8 cellular contexts compared by ENCODE assay signal in genomic region chr1:149888160-149888998, GRCh38. TPM values are rescaled to one million over a fixed set of nuclear protein-coding genes. Genes with fewer than 3 reads are reported as not detected.
DNase-seq lines count a peak whose midpoint lies in the region; ATAC-seq and TF ChIP-seq lines count a peak whose summit lies in the region.

No MANE protein-coding gene starts in this region.

- no peak overlapping the region for H2BK12ac ChIP-seq in neuronal stem cell (ENCODE audit: low read length)

- H3K4ac ChIP-seq in neuronal stem cell (ENCODE audit: low read length) = no peak overlapping the region

- H3K4me3 ChIP-seq in RWPE2 (ENCODE audit: severe bottlenecking) (peak overlapping the region; percentile 49), gastroesophageal sphincter (peak overlapping the region; percentile 83 to 94), neuronal stem cell (ENCODE audit: low read length in 2 of 2) (peak overlapping the region; percentile 71 to 86), suprapubic skin (peak overlapping the region; percentile 85)

- TF ChIP-seq CTCF in RWPE2 (IDR thresholded peaks at IDR 0.05; ENCODE audit: poor library complexity, severe bottlenecking) = peak; percentile 78
- TF ChIP-seq CTCF in gastroesophageal sphincter (IDR thresholded peaks at IDR 0.05) = peak; percentile 13 to 78 (median 62)
- TF ChIP-seq CTCF in suprapubic skin (IDR thresholded peaks at IDR 0.05) = peak; percentile 58 to 63

- H2BK120ac ChIP-seq in neuronal stem cell (ENCODE audit: low read depth, low read length) = no peak overlapping the region

- no peak overlapping the region for H3K14ac ChIP-seq in neuronal stem cell (ENCODE audit: low read length)

- no peaks in the 10 kb centered on the region for H3K79me1 ChIP-seq in neuronal stem cell (ENCODE audit: low read depth, low read length)

- H2BK5ac ChIP-seq in neuronal stem cell (ENCODE audit: low read length) = no peak overlapping the region

- DNase-seq in DMS 273 treated with DMSO at 0.1 percent for 48 hours (lab: John Stamatoyannopoulos, UW) = peak; percentile 94
- DNase-seq in LoVo (ENCODE audit: low spot score) = peak; percentile 88
- DNase-seq in RWPE2 (ENCODE audit: low spot score) = no peak
- peak; percentile 55 for DNase-seq in activated effector memory CD4-positive, alpha-beta T cell treated with Interleukin-2 at 50 U/mL for 16 hours
- DNase-seq in neuronal stem cell (ENCODE audit: low spot score) = peak; percentile 78
- DNase-seq in suprapubic skin (ENCODE audit: low spot score in 2 of 2) = peak; percentile 90

- H3K4me2 ChIP-seq in neuronal stem cell (ENCODE audit: insufficient read depth, low read length, poor library complexity, severe bottlenecking) = peak overlapping the region; percentile 69

- 1% methylated on average over 27 to 28 of the region's 28 CpGs for WGBS in gastroesophageal sphincter (ENCODE audit: low coverage in 1 of 2), 2 donors
- WGBS in neuronal stem cell (ENCODE audit: extremely low coverage in 2 of 2, insufficient read length in 2 of 2, insufficient replicate concordance in 1 of 2), 2 donors = no CpG with 5 or more reads among the region's 28 CpGs
- WGBS in suprapubic skin = 1% methylated on average over 28 of the region's 28 CpGs

- H2AK5ac ChIP-seq in neuronal stem cell (ENCODE audit: low read depth, low read length) = no peak overlapping the region

- H3K4me1 ChIP-seq in RWPE2 (ENCODE audit: insufficient read depth, poor library complexity, severe bottlenecking) (peaks cover 14% of the 10 kb centered on the region), gastroesophageal sphincter (peaks cover 4 to 32% (median 5%) of the 10 kb centered on the region in 3 donors), neuronal stem cell (ENCODE audit: control insufficient read depth in 2 of 2, insufficient read depth in 1 of 2, low read depth in 1 of 2, low read length in 2 of 2) (peaks cover 4 to 14% of the 10 kb centered on the region in 2 donors), suprapubic skin (peaks cover 34% of the 10 kb centered on the region)

- no peak overlapping the region for H3K9ac ChIP-seq in neuronal stem cell (ENCODE audit: low read depth, low read length, poor library complexity)

- no peak overlapping the region for H3K23ac ChIP-seq in neuronal stem cell (ENCODE audit: low read depth, low read length, poor library complexity)

- H3K27ac ChIP-seq in RWPE2 (ENCODE audit: poor library complexity, severe bottlenecking) = peak overlapping the region; percentile 85
- peak overlapping the region; percentile 98 to 100 (median 100) for H3K27ac ChIP-seq in gastroesophageal sphincter
- peak overlapping the region; percentile 97 for H3K27ac ChIP-seq in neuronal stem cell (replicated peaks; ENCODE audit: low read length)
- peak overlapping the region; percentile 100 for H3K27ac ChIP-seq in suprapubic skin

- TF ChIP-seq POLR2A in gastroesophageal sphincter (IDR thresholded peaks at IDR 0.05) (no peak), suprapubic skin (IDR thresholded peaks at IDR 0.05) (no peak)

- H3K27me3 ChIP-seq in RWPE2 (ENCODE audit: insufficient read depth, poor library complexity, severe bottlenecking) (no peaks in the 10 kb centered on the region), gastroesophageal sphincter (no peaks in the 10 kb centered on the region), neuronal stem cell (ENCODE audit: control insufficient read depth in 3 of 3, insufficient read depth in 3 of 3, low read depth in 1 of 3, low read length in 3 of 3) (no peaks in the 10 kb centered on the region), suprapubic skin (no peaks in the 10 kb centered on the region)

- TF ChIP-seq EP300 in gastroesophageal sphincter (IDR thresholded peaks at IDR 0.05) (no peak), suprapubic skin (IDR thresholded peaks at IDR 0.05) (no peak)

- peak; percentile 28 for ATAC-seq in GM21825 (IDR thresholded peaks at IDR 0.05; ENCODE audit: unreplicated experiment)
- ATAC-seq in RWPE2 (ENCODE audit: low read depth) = peak; percentile 8
- ATAC-seq in gastroesophageal sphincter = peak; percentile 42

- H2AFZ ChIP-seq in neuronal stem cell (ENCODE audit: low read length) = peak overlapping the region; percentile 71

- H3K9me3 ChIP-seq in RWPE2 (ENCODE audit: severe bottlenecking) = no peaks in the 10 kb centered on the region
- no peaks in the 10 kb centered on the region for H3K9me3 ChIP-seq in gastroesophageal sphincter
- no peaks in the 10 kb centered on the region for H3K9me3 ChIP-seq in neuronal stem cell (replicated peaks in 1 of 2; ENCODE audit: control insufficient read depth in 2 of 2, insufficient read depth in 1 of 2, low read depth in 1 of 2, low read length in 2 of 2)
- no peaks in the 10 kb centered on the region for H3K9me3 ChIP-seq in suprapubic skin

- no peak overlapping the region for H4K91ac ChIP-seq in neuronal stem cell (ENCODE audit: low read depth, low read length, poor library complexity)

- peak overlapping the region; percentile 76 for H3K18ac ChIP-seq in neuronal stem cell (ENCODE audit: low read length)

- H3K36me3 ChIP-seq in RWPE2 (ENCODE audit: low read depth) (no peaks in the 10 kb centered on the region), gastroesophageal sphincter (no peaks in the 10 kb centered on the region), neuronal stem cell (replicated peaks in 1 of 2; ENCODE audit: control insufficient read depth in 2 of 2, insufficient read depth in 2 of 2, low read length in 2 of 2) (no peaks in the 10 kb centered on the region), suprapubic skin (no peaks in the 10 kb centered on the region)

- no peak overlapping the region for H2BK15ac ChIP-seq in neuronal stem cell (ENCODE audit: low read length)

- no peak overlapping the region for H4K8ac ChIP-seq in neuronal stem cell (ENCODE audit: low read depth, low read length)

RNA-seq across cellular contexts. Expression of gene BOLA1, which starts 11.0 kb away (rescaled TPM):
- 10 to 100 TPM; 23.9 to 46.2 (median 30.5) TPM for total RNA-seq in gastroesophageal sphincter
- 9.8 TPM for polyA plus RNA-seq in neuronal stem cell (2013, experiment 1 of 2)
- 9.9 TPM for polyA plus RNA-seq in neuronal stem cell (2013, experiment 2 of 2)
- total RNA-seq in suprapubic skin = 10 to 100 TPM; 21.7 to 42.1 (median 33.1) TPM

RNA-seq across cellular contexts. Expression of gene SV2A, which starts 29.3 kb away (rescaled TPM):
- total RNA-seq in gastroesophageal sphincter (1 to 10 TPM; 6.2 to 9.2 (median 7.1) TPM), suprapubic skin (1 to 10 TPM in 1 of 4 donors, under 1 TPM in 3; 0.48 to 1.3 (median 0.65) TPM)
- 34.2 TPM for polyA plus RNA-seq in neuronal stem cell (2013, experiment 1 of 2)
- polyA plus RNA-seq in neuronal stem cell (2013, experiment 2 of 2) = 35.2 TPM

RNA-seq across cellular contexts. Expression of gene SF3B4, which starts 39.2 kb away (rescaled TPM):
- total RNA-seq in gastroesophageal sphincter (10 to 100 TPM in 3 of 4 donors, 1 to 10 TPM in 1; 9.7 to 17.9 (median 14.0) TPM), suprapubic skin (10 to 100 TPM; 19.1 to 28.7 (median 22.2) TPM)
- 62.5 TPM for polyA plus RNA-seq in neuronal stem cell (2013, experiment 1 of 2)
- polyA plus RNA-seq in neuronal stem cell (2013, experiment 2 of 2) = 63.2 TPM

RNA-seq across cellular contexts. Expression of gene MTMR11, which starts 48.3 kb away (rescaled TPM):
- total RNA-seq in gastroesophageal sphincter (10 to 100 TPM; 10.6 to 20.6 (median 14.4) TPM), suprapubic skin (10 to 100 TPM; 13.5 to 40.3 (median 22.0) TPM)
- polyA plus RNA-seq in neuronal stem cell (2013, experiment 1 of 2) = 2.4 TPM
- polyA plus RNA-seq in neuronal stem cell (2013, experiment 2 of 2) = 1.9 TPM
